Comparison of ENCODE assay signal across 24 cellular contexts in the genomic region with DNA sequence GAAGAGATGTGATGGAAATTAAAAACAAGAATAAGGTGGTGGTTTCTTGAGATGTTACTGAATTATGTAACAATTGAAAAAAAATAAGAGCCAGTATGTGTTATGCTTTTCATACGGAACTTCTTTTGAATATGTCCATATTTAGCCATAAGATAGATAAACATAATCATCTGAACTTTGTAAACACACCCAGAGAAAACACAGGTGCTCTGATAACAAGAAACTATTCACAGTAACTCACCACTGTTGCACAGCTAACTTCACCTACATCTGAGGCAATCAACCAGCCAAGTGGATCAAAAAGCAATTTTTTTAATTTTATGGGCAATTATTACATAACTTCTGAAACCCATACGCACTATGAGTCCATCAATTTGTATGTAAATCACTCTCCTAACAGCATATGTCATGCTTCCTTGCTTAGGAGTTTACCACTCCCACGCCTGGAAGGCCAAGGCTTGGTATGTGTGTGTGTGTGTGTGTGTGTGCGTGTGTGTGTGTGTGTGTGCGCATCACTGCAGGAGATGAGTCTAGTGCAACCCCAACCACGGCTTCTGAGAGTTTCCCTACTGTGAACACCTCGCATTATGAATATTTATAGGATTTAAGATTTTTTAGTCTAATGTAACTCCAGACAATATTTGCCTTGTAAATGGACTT.
"Had no signal": no experiment of that assay in that cellular context is flagged by ENCODE, and none has a peak within 500 bp of the region (broad histone marks: within the 10 kb centered on the region; RNA-seq: fewer than 3 reads in every experiment).

No MANE protein-coding gene starts in this region.

- ATAC-seq: activated CD8-positive, alpha-beta T cell treated with anti-CD3 and anti-CD28 coated beads, Interleukin-2, amount 10 ng/mL, durations not matched to agents 7 days and 5 days; activated naive CD8-positive, alpha-beta T cell treated with anti-CD3 and anti-CD28 coated beads, Interleukin-2, amount 50 U/mL, for 24 hours; foreskin keratinocyte; left colon; lower lobe of right lung; natural killer cell treated with Interleukin-12 subunit alpha and Interleukin-12 subunit beta and Interleukin-15 and Interleukin-18, amount 100 ng/mL, for 72 hours; stimulated activated naive B cell treated with anti-CD40 and anti-IgM and Interleukin-4, amounts not matched to agents 10 μg/mL and 1 μg/mL and 100 μg/mL, for 72 hours; WTC11 had no signal

- H3K9ac ChIP-seq: parathyroid adenoma had no signal

- H3K36me3 ChIP-seq: brain microvascular endothelial cell, lower lobe of right lung, sigmoid colon, thoracic aorta, upper lobe of left lung had no signal

- H3K4me1 ChIP-seq: lower lobe of right lung, parathyroid adenoma had no signal

- H3K27me3 ChIP-seq: brain microvascular endothelial cell, dorsolateral prefrontal cortex, foreskin keratinocyte, sigmoid colon, upper lobe of left lung had no signal

- DNase-seq: activated CD4-positive, alpha-beta T cell treated with anti-CD3 and anti-CD28 coated beads, Interleukin-2, amount 10 ng/mL, durations not matched to agents 24 days and 14 days; activated CD8-positive, alpha-beta T cell treated with anti-CD3 and anti-CD28 coated beads, Interleukin-2, amount 10 ng/mL, durations not matched to agents 7 days and 5 days; activated effector memory CD4-positive, alpha-beta T cell treated with Interleukin-2 at 50 U/mL for 16 hours; activated naive CD4-positive, alpha-beta T cell treated with anti-CD3 and anti-CD28 coated beads, Interleukin-2, amount 10 ng/mL, durations not matched to agents 7 days and 5 days; activated naive CD8-positive, alpha-beta T cell treated with anti-CD3 and anti-CD28 coated beads, Interleukin-2, amount 50 U/mL, for 24 hours; activated T-cell treated with anti-CD3 and anti-CD28 coated beads, Interleukin-2, amount 50 U/mL, for 48 hours; aorta; brain microvascular endothelial cell; central memory CD4-positive, alpha-beta T cell; dorsolateral prefrontal cortex; endodermal cell; glutamatergic neuron; hippocampal formation; left colon; lower lobe of right lung; sigmoid colon; stimulated activated CD4-positive, alpha-beta T cell treated with anti-CD3 and anti-CD28 coated beads, Interleukin-4, amount 100 ng/mL, for 4 hours; stimulated activated naive B cell treated with anti-CD40 and anti-IgM and Interleukin-4, amounts not matched to agents 10 μg/mL and 1 μg/mL and 100 μg/mL, for 72 hours; upper lobe of left lung had no signal

- H3K4me3 ChIP-seq: dorsolateral prefrontal cortex, lower lobe of right lung, sigmoid colon, thoracic aorta, upper lobe of left lung had no signal

- H3K9me3 ChIP-seq: lower lobe of right lung, sigmoid colon, thoracic aorta, upper lobe of left lung had no signal

- H3K27ac ChIP-seq: brain microvascular endothelial cell, dorsolateral prefrontal cortex, foreskin keratinocyte, lower lobe of right lung, parathyroid adenoma, sigmoid colon, thoracic aorta, upper lobe of left lung had no signal
